Comparison of ENCODE assay signal across 8 cellular contexts in genomic region chr19:12778020-12778904, GRCh38. TPM values are rescaled to one million over a fixed set of nuclear protein-coding genes. Genes with fewer than 3 reads are reported as not detected.
A peak's percentile ranks its signal among the peaks of the same experiment; 100 is the strongest.
DNase-seq lines count a peak whose midpoint lies in the region; ATAC-seq and TF ChIP-seq lines count a peak whose summit lies in the region.

No MANE protein-coding gene starts in this region.

- H4K20me1 ChIP-seq in KMS-11 (ENCODE audit: insufficient read depth): no peaks in the 10 kb centered on the region

- H3K27ac ChIP-seq in KMS-11: peak overlapping the region; percentile 31; the same call in 1 of the 2 replicates
- H3K27ac ChIP-seq in SK-N-MC: peak overlapping the region; percentile 90

- no peaks in the 10 kb centered on the region for H3K27me3 Mint-ChIP-seq in central memory CD8-positive, alpha-beta T cell

- no peak for ATAC-seq in central memory CD8-positive, alpha-beta T cell (replicated peaks; ENCODE audit: extremely low read depth, poor library complexity, severe bottlenecking)
- no peak for ATAC-seq in HG03108 (IDR thresholded peaks at IDR 0.05; ENCODE audit: unreplicated experiment)
- no peak for ATAC-seq in GM18868 (IDR thresholded peaks at IDR 0.05; ENCODE audit: unreplicated experiment)

- H3K4me1 ChIP-seq in KMS-11 (ENCODE audit: low read depth, poor library complexity, severe bottlenecking): peaks cover 34% of the 10 kb centered on the region

- peak overlapping the region; percentile 51; the same call in 1 of the 2 replicates for H3K9ac ChIP-seq in KMS-11
- H3K9ac ChIP-seq in SK-N-MC (ENCODE audit: insufficient read length): peak overlapping the region; percentile 30

- peak overlapping the region; percentile 35 for H3K4me2 ChIP-seq in KMS-11

- H3K27me3 ChIP-seq in KMS-11 (ENCODE audit: insufficient read depth, low read depth): no peaks in the 10 kb centered on the region
- H3K27me3 ChIP-seq in kidney epithelial cell (ENCODE audit: control insufficient read depth, insufficient read depth, low read length): no peaks in the 10 kb centered on the region

- peak overlapping the region; percentile 81 for H3K4me3 Mint-ChIP-seq in central memory CD8-positive, alpha-beta T cell

- H3K79me2 ChIP-seq in KMS-11 (ENCODE audit: insufficient read depth, low read depth): no peaks in the 10 kb centered on the region

- no peaks in the 10 kb centered on the region for H3K36me3 ChIP-seq in KMS-11 (ENCODE audit: insufficient read depth)
- H3K36me3 ChIP-seq in SK-N-MC (ENCODE audit: insufficient read depth, low read length): no peaks in the 10 kb centered on the region
- no peaks in the 10 kb centered on the region for H3K36me3 ChIP-seq in kidney epithelial cell (ENCODE audit: control insufficient read depth, insufficient read depth, low read length)

- peak overlapping the region; percentile 84 for H2AFZ ChIP-seq in KMS-11 (ENCODE audit: low read depth)

- H3K27ac Mint-ChIP-seq in central memory CD8-positive, alpha-beta T cell (ENCODE audit: low read depth): peak overlapping the region; percentile 78

- H3K4me3 ChIP-seq in KMS-11 (IDR thresholded peaks at IDR 0.05; ENCODE audit: insufficient read depth, low read depth, low read length): peak overlapping the region; percentile 70
- peak overlapping the region; percentile 81 for H3K4me3 ChIP-seq in SK-N-MC
- peak overlapping the region; percentile 51 for H3K4me3 ChIP-seq in kidney epithelial cell (ENCODE audit: low read depth, low read length)

- no peaks in the 10 kb centered on the region for H3K9me3 Mint-ChIP-seq in central memory CD8-positive, alpha-beta T cell

- peaks cover 17% of the 10 kb centered on the region for H3K36me3 Mint-ChIP-seq in central memory CD8-positive, alpha-beta T cell (ENCODE audit: insufficient read depth)

- no peak for TF ChIP-seq CTCF in KMS-11 (conservative IDR thresholded peaks at IDR 0.05; ENCODE audit: low read depth, low read length)
- TF ChIP-seq CTCF in kidney epithelial cell (IDR thresholded peaks at IDR 0.05; ENCODE audit: insufficient read depth, low read length, poor library complexity, severe bottlenecking): no peak

- no peaks in the 10 kb centered on the region for H3K9me3 ChIP-seq in SK-N-MC (ENCODE audit: low read depth, low read length)

- peaks cover 29% of the 10 kb centered on the region for H3K4me1 Mint-ChIP-seq in central memory CD8-positive, alpha-beta T cell

- peak; percentile 84 for DNase-seq in Daoy (ENCODE audit: low read depth)
- no peak for DNase-seq in SK-N-MC (ENCODE audit: low read depth, low spot score)
- DNase-seq in central memory CD8-positive, alpha-beta T cell (ENCODE audit: low spot score in 2 of 2): no peak
- no peak for DNase-seq in kidney epithelial cell (ENCODE audit: low read depth)
- DNase-seq in stimulated activated CD4-positive, alpha-beta T cell treated with anti-CD3 and anti-CD28 coated beads, Interleukin-12 subunit alpha, Interleukin-12 subunit beta, amount 100 ng/mL, for 4 hours: peak; percentile 47

RNA-seq across cellular contexts. Expression of gene HOOK2, which starts 2.9 kb away (rescaled TPM):
- 5.1 and 11.0 TPM in 2 replicates for total RNA-seq in Daoy (2014; rRNA removed; shearing (Covaris generic))
- 38.7 and 44.1 TPM in 2 replicates for total RNA-seq in kidney epithelial cell

RNA-seq across cellular contexts. Expression of gene JUNB, which starts 13.0 kb away (rescaled TPM):
- total RNA-seq in Daoy (2014; rRNA removed; shearing (Covaris generic)): 61.6 and 66.6 TPM in 2 replicates
- 395 and 431 TPM in 2 replicates for total RNA-seq in kidney epithelial cell

RNA-seq across cellular contexts. Expression of gene PRDX2, which starts 23.3 kb away (rescaled TPM):
- 81.7 and 99.3 TPM in 2 replicates for total RNA-seq in Daoy (2014; rRNA removed; shearing (Covaris generic))
- total RNA-seq in kidney epithelial cell: 366 and 396 TPM in 2 replicates

RNA-seq across cellular contexts. Expression of gene THSD8, which starts 23.6 kb away (rescaled TPM):
- not detected in 2 replicates for total RNA-seq in Daoy (2014; rRNA removed; shearing (Covaris generic))
- total RNA-seq in kidney epithelial cell: not detected in 2 replicates

RNA-seq across cellular contexts. Expression of gene BEST2, which starts 26.7 kb away (rescaled TPM):
- total RNA-seq in Daoy (2014; rRNA removed; shearing (Covaris generic)): not detected in 2 replicates
- total RNA-seq in kidney epithelial cell: not detected in 2 replicates

Comparison
In these comparisons a context has a peak if more than half of its experiments do, and no peak if none do; other contexts are left out.
1. DNase-seq: peak in Daoy (single experiment) and stimulated activated CD4-positive, alpha-beta T cell treated with anti-CD3 and anti-CD28 coated beads, Interleukin-12 subunit alpha, Interleukin-12 subunit beta, amount 100 ng/mL, for 4 hours (single experiment); none in SK-N-MC (single experiment), central memory CD8-positive, alpha-beta T cell (0 of 2) and kidney epithelial cell (single experiment).
2. Peak in every context shown above with its lines, with median percentiles within 50 percentile points of each other: H3K4me3 ChIP-seq.